Comparison of ENCODE assay signal across 1 cellular context in genomic region chr22:41544671-41545476, GRCh38.
TF ChIP-seq lines count a peak whose summit lies in the region.

No MANE protein-coding gene starts in this region.

TF ChIP-seq in HepG2, 621 proteins besides CTCF, POLR2A, EP300 and RAD21 (continued from another document):
- TF ChIP-seq ZNF362 (CRISPR knock-in tag; IDR thresholded peaks at IDR 0.05; ENCODE audit: borderline replicate concordance) (peak; percentile 59; the same call in 1 of the 2 replicates), NONO (IDR thresholded peaks at IDR 0.05) (no peak), NONO (CRISPR knock-in tag; conservative IDR thresholded peaks at IDR 0.05) (no peak), SMAD9 (CRISPR knock-in tag; IDR thresholded peaks at IDR 0.05) (no peak), FOXM1 (CRISPR knock-in tag; IDR thresholded peaks at IDR 0.05) (no peak), NBN (conservative IDR thresholded peaks at IDR 0.05) (no peak), ZNF274 (CRISPR knock-in tag; IDR thresholded peaks at IDR 0.05) (no peak), ZNF747 (CRISPR knock-in tag; IDR thresholded peaks at IDR 0.05; ENCODE audit: borderline replicate concordance) (no peak), IRF2 (CRISPR knock-in tag; IDR thresholded peaks at IDR 0.05) (no peak)
